25 cellular contexts compared by ENCODE assay signal in the genomic region with DNA sequence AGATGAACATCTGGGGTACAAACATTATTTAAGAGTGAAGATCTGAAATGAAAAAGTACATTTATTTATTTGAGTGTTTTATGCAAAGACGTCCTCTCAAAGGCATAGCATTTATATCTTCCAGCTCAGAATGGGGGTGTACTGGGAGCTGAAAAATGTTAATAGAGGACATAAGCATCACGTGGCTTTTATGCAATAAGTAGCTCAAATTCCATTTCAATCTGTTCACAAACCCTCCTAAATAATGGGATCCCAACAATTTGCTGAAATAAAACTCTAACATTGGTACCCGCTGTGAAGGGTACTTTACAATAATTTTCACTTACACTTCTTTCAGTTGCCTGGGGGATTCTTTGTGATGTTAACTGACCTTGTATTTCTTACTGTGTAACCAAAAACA.
"Had no signal": no experiment of that assay in that cellular context is flagged by ENCODE, and none has a peak within 500 bp of the region (broad histone marks: within the 10 kb centered on the region; RNA-seq: fewer than 3 reads in every experiment).

No MANE protein-coding gene starts in this region.

- H3K9ac ChIP-seq: KMS-11 had no signal

- H3K27ac Mint-ChIP-seq: IgD-negative memory B cell had no signal

- H3K4me2 ChIP-seq: KMS-11 had no signal

- H3K27ac ChIP-seq: HL-60, KMS-11, RWPE1, SJCRH30 had no signal

- FAIRE-seq: HTR-8/SVneo, K562 had no signal

- ATAC-seq: K562, Panc1, PC-3, SK-N-SH treated with all-trans-retinoic acid at 6 μM for 48 hours had no signal

- H3K4me3 ChIP-seq: K562, SJCRH30 had no signal

- H3K27me3 Mint-ChIP-seq: IgD-negative memory B cell had no signal

- H3K9me3 Mint-ChIP-seq: IgD-negative memory B cell had no signal

- DNase-seq: Kasumi-1, MM.1S, MV-4-11, NCI-H1048, NCI-H1105, NCI-H1417, NCI-H1436 treated with DMSO at 0.1 percent for 48 hours, NCI-H1694 treated with DMSO at 0.1 percent for 48 hours, NCI-H1930, NCI-H2081, NCI-H2107, NCI-H2227 treated with DMSO at 0.1 percent for 48 hours, NCI-H526 treated with DMSO at 0.1 percent for 48 hours, NCI-H774, PC-3, SHP77 treated with DMSO at 0.1 percent for 48 hours had no signal

- H3K4me1 ChIP-seq: SJCRH30 had no signal

- H3K27me3 ChIP-seq: SJCRH30 had no signal

- H3K9me3 ChIP-seq: SJCRH30 had no signal

- H3K36me3 ChIP-seq: SJCRH30 had no signal

- H3K4me3 Mint-ChIP-seq: IgD-negative memory B cell had no signal
